In the genomic region with DNA sequence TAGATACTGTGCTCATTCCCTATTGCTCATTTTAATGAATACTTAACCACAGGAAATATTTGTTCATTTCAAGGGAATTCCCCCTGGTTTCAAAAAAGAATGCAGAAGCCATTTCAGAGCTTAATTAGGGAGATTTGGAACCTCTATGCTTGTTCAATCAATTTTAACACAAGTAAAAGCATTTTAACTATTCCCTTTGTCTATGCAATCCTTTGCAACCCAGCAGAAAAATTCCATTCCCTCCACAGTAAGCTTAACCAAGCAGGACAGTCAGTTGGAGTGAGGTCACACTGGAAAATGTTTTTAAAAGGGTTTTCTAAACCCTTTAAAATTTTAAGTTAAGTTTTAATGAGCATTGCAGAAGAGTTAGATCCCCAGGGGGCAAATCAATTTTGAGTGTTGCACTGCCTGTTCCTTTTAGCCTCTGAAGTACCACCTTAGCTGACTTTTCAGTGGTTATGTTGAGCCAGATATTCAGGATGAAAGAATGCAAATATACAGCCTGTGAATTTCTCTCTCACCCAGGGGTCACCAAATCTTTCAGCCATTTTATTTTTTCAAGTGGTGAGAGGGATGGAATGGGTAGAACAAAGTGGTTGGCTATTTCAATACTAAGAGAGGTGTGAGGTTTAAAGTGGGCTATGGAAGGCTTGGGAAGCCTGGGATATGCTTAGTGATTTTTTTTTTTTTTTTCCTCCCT, we compare ENCODE assay signal across 15 cellular contexts.
A peak's percentile ranks its signal among the peaks of the same experiment; 100 is the strongest.
DNase-seq lines count a peak whose midpoint lies in the region; ATAC-seq and TF ChIP-seq lines count a peak whose summit lies in the region.
"Had no signal": no experiment of that assay in that cellular context is flagged by ENCODE, and none has a peak within 500 bp of the region (broad histone marks: within the 10 kb centered on the region; RNA-seq: fewer than 3 reads in every experiment).

No MANE protein-coding gene starts in this region.

- H3K9me3 ChIP-seq in mammary epithelial cell (replicated peaks; ENCODE audit: insufficient read depth, low read length) (no peaks in the 10 kb centered on the region), breast epithelium (no peaks in the 10 kb centered on the region), aorta (ENCODE audit: control insufficient read depth, low read length) (no peaks in the 10 kb centered on the region)
- H3K9me3 ChIP-seq: gastroesophageal sphincter had no signal

- no peak for TF ChIP-seq CTCF in mammary epithelial cell (conservative IDR thresholded peaks at IDR 0.05 in 1 of 2, IDR thresholded peaks at IDR 0.05 in 1 of 2; ENCODE audit: extremely low read depth in 1 of 2, insufficient read depth in 1 of 2, low read depth in 1 of 2, low read length in 2 of 2)
- TF ChIP-seq CTCF in breast epithelium (IDR thresholded peaks at IDR 0.05) = no peak
- TF ChIP-seq CTCF in kidney epithelial cell (IDR thresholded peaks at IDR 0.05; ENCODE audit: insufficient read depth, low read length, poor library complexity, severe bottlenecking) = no peak

- in situ Hi-C loops in mammary epithelial cell (cut with MboI; ENCODE audit: low sequenced_read_pairs in 2 of 2) = no loop called here

- H3K36me3 ChIP-seq in mammary epithelial cell (ENCODE audit: insufficient read depth, low read length) (no peaks in the 10 kb centered on the region), breast epithelium (no peaks in the 10 kb centered on the region), kidney epithelial cell (ENCODE audit: control insufficient read depth, insufficient read depth, low read length) (no peaks in the 10 kb centered on the region), aorta (ENCODE audit: control insufficient read depth in 1 of 2, insufficient read depth in 2 of 2, low read length in 1 of 2) (no peaks in the 10 kb centered on the region)
- H3K36me3 ChIP-seq: cardiac muscle cell, gastroesophageal sphincter had no signal

- H3K27ac ChIP-seq in mammary epithelial cell (ENCODE audit: insufficient read depth, low read depth, low read length) (no peak overlapping the region), breast epithelium (no peak overlapping the region), aorta (ENCODE audit: low read depth in 1 of 2, low read length in 2 of 2) (no peak overlapping the region)
- H3K27ac ChIP-seq: cardiac muscle cell, gastroesophageal sphincter, skin epidermis had no signal

- no peak overlapping the region for H2AFZ ChIP-seq in mammary epithelial cell (ENCODE audit: low read depth, low read length)

- intact Hi-C loops in mammary epithelial cell (cut with micrococcal nuclease) (no loop called here), breast epithelium (cut with DNase I; ENCODE audit: low total_unique reads) (no loop called here), aorta (cut with DNase I) (no loop called here)

- no peak for TF ChIP-seq POLR2A in breast epithelium (IDR thresholded peaks at IDR 0.05)

- ATAC-seq in aorta (ENCODE audit: low FRiP score) = no peak
- ATAC-seq in HG03159 (IDR thresholded peaks at IDR 0.05; ENCODE audit: unreplicated experiment) = no peak
- ATAC-seq: gastroesophageal sphincter had no signal

- DNase-seq in mammary epithelial cell (peak; percentile 24), breast epithelium (ENCODE audit: low spot score in 2 of 2) (no peak), amniotic stem cell (lab: John Stamatoyannopoulos, UW) (peak; percentile 51), kidney epithelial cell (ENCODE audit: low read depth) (peak; percentile 55), middle frontal gyrus (ENCODE audit: extremely low spot score, low spot score) (no peak), aorta (no peak), CD1c-positive myeloid dendritic cell (ENCODE audit: extremely low spot score) (no peak)
- DNase-seq: 8988T; activated CD4-positive, CD25-positive, alpha-beta regulatory T cell; activated T-cell treated with anti-CD3 and anti-CD28 coated beads, Interleukin-2, amount 50 U/mL, for 48 hours; NCI-H2227 treated with DMSO at 0.1 percent for 48 hours had no signal

- no TSS peak for BruUV-seq in mammary epithelial cell (replicated peaks; lab: Mats Ljungman, UMichigan)

- H3K79me2 ChIP-seq in mammary epithelial cell (ENCODE audit: insufficient read depth, low read length) = no peaks in the 10 kb centered on the region

- H3K4me1 ChIP-seq in mammary epithelial cell (ENCODE audit: insufficient read depth, low read length) (no peaks in the 10 kb centered on the region), breast epithelium (no peaks in the 10 kb centered on the region), aorta (ENCODE audit: control insufficient read depth in 1 of 2, insufficient read depth in 2 of 2, low read length in 2 of 2) (no peaks in the 10 kb centered on the region)
- H3K4me1 ChIP-seq: gastroesophageal sphincter had no signal

- H3K27me3 ChIP-seq in mammary epithelial cell (ENCODE audit: insufficient read depth, low read length) (no peaks in the 10 kb centered on the region), breast epithelium (no peaks in the 10 kb centered on the region), kidney epithelial cell (ENCODE audit: control insufficient read depth, insufficient read depth, low read length) (no peaks in the 10 kb centered on the region), aorta (ENCODE audit: control insufficient read depth in 1 of 2, insufficient read depth in 2 of 2, low read length in 1 of 2) (no peaks in the 10 kb centered on the region)
- H3K27me3 ChIP-seq: cardiac muscle cell, gastroesophageal sphincter had no signal

- dilution Hi-C loops in mammary epithelial cell (cut with HindIII; ENCODE audit: low sequenced_read_pairs) = no loop called here

- H3K9ac ChIP-seq in mammary epithelial cell (ENCODE audit: insufficient read depth, low read length) = no peak overlapping the region

- CTCF ChIA-PET in mammary epithelial cell (lab: Charles Lee; ENCODE audit: low non-redundant PET) = no interaction called here

- H3K4me3 ChIP-seq in mammary epithelial cell (replicated peaks in 1 of 3; ENCODE audit: insufficient read depth in 1 of 3, low read depth in 2 of 3, low read length in 3 of 3) (no peak overlapping the region), breast epithelium (no peak overlapping the region), kidney epithelial cell (ENCODE audit: low read depth, low read length) (no peak overlapping the region), aorta (ENCODE audit: low read length in 2 of 2) (no peak overlapping the region)
- H3K4me3 ChIP-seq: cardiac muscle cell, gastroesophageal sphincter, skin epidermis had no signal

- H3K4me2 ChIP-seq in mammary epithelial cell (ENCODE audit: insufficient read depth, low read depth, low read length) = no peak overlapping the region

- H4K20me1 ChIP-seq in mammary epithelial cell (ENCODE audit: insufficient read depth, low read length) = no peaks in the 10 kb centered on the region

Comparison
In these comparisons a context has a peak if more than half of its experiments do, and no peak if none do; other contexts are left out.
1. DNase-seq: peak in mammary epithelial cell (single experiment), amniotic stem cell (single experiment) and kidney epithelial cell (single experiment); none in breast epithelium (0 of 2), middle frontal gyrus (single experiment), aorta (0 of 2) and CD1c-positive myeloid dendritic cell (single experiment).